In the genomic region with DNA sequence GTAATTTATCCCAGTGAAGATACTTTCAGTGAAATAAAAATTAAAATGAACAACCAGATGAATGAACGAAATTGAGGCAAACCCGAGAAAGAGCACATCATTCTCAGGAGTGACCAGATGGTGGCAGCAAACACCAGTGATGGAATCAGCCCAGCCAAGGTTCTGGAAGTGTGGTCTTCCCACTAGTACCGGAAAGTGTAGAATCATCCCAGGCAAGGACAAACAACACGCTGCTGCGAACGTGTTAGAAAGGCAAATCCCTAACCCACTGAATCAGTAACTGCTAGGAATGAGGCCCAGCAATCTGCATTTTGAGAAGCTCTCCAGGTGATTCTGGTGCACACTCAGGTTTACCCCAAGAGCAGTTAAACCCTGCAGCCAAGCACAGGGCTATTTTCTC, we compare ENCODE assay signal across 8 cellular contexts. TPM values are rescaled to one million over a fixed set of nuclear protein-coding genes. Genes with fewer than 3 reads are reported as not detected.
DNase-seq lines count a peak whose midpoint lies in the region; ATAC-seq and TF ChIP-seq lines count a peak whose summit lies in the region.

No MANE protein-coding gene starts in this region.

- POLR2A ChIA-PET in OCI-LY7 (lab: Charles Lee) = interaction anchor here (0.5 kb wide), 1 partner anchor 195 kb away, joined by 3 read pairs; no protein-coding TSS in a partner anchor

- H3K27ac ChIP-seq in OCI-LY7 (ENCODE audit: low read depth, low read length, poor library complexity, severe bottlenecking) (no peak overlapping the region), lower lobe of right lung (no peak overlapping the region)

- H3K36me3 ChIP-seq in OCI-LY7 (ENCODE audit: insufficient read depth, low read length) (no peaks in the 10 kb centered on the region), lower lobe of right lung (no peaks in the 10 kb centered on the region)

- BruUV-seq in OCI-LY7 (replicated peaks; lab: Mats Ljungman, UMichigan) = no TSS peak

- peak; percentile 26 for DNase-seq in NCI-H1105 treated with DMSO at 0.1 percent for 48 hours (lab: John Stamatoyannopoulos, UW)
- no peak for DNase-seq in NCI-H1105 (lab: John Stamatoyannopoulos, UW)
- peak; percentile 41 for DNase-seq in OCI-LY7 (ENCODE audit: low spot score)
- DNase-seq in dedifferentiated amniotic fluid mesenchymal stem cell (ENCODE audit: extremely low spot score) = peak; percentile 64
- DNase-seq in lower lobe of right lung = no peak

- peak; percentile 47 for ATAC-seq in HG02885 (IDR thresholded peaks at IDR 0.05; ENCODE audit: poor library complexity, unreplicated experiment)
- ATAC-seq in lower lobe of right lung = peak; percentile 51 to 61
- no peak for ATAC-seq in activated CD4-positive, CD25-positive, alpha-beta regulatory T cell treated with anti-CD3 and anti-CD28 coated beads, Interleukin-2, amount 50 U/mL, for 24 hours
- ATAC-seq in GM21390 (IDR thresholded peaks at IDR 0.05; ENCODE audit: unreplicated experiment) = no peak

- H3K9me3 ChIP-seq in OCI-LY7 (ENCODE audit: low read length) (no peaks in the 10 kb centered on the region), lower lobe of right lung (no peaks in the 10 kb centered on the region)

- no peaks in the 10 kb centered on the region for H3K79me2 ChIP-seq in OCI-LY7 (ENCODE audit: insufficient read depth, low read depth, low read length)

- H3K4me3 ChIP-seq in OCI-LY7 (ENCODE audit: low read depth, low read length, poor library complexity, severe bottlenecking) (no peak overlapping the region), lower lobe of right lung (no peak overlapping the region)

- peaks cover 13% of the 10 kb centered on the region for H3K27me3 ChIP-seq in lower lobe of right lung (ENCODE audit: low read depth)

- H3K4me1 ChIP-seq in OCI-LY7 (ENCODE audit: insufficient read depth, low read length, poor library complexity, severe bottlenecking) = no peaks in the 10 kb centered on the region
- H3K4me1 ChIP-seq in lower lobe of right lung = no peaks in the 10 kb centered on the region

- CTCF ChIA-PET in OCI-LY7 (lab: Charles Lee; ENCODE audit: unreplicated experiment) = no interaction called here

- H2AFZ ChIP-seq in OCI-LY7 (ENCODE audit: low read length) = no peak overlapping the region

- H3K9me2 ChIP-seq in OCI-LY7 (ENCODE audit: insufficient read depth, low read length) = no peaks in the 10 kb centered on the region

- intact Hi-C loops in OCI-LY7 (cut with micrococcal nuclease; ENCODE audit: unreplicated experiment) = loop anchor here (2.0 kb wide), 1 partner anchor 630 kb away; no protein-coding TSS in a partner anchor
- intact Hi-C loops in lower lobe of right lung (cut with DNase I) = no loop called here

- peak; percentile 93 for TF ChIP-seq CTCF in OCI-LY7 (conservative IDR thresholded peaks at IDR 0.05; ENCODE audit: low read length)
- TF ChIP-seq CTCF in lower lobe of right lung (IDR thresholded peaks at IDR 0.05) = peak; percentile 75

- H4K20me1 ChIP-seq in OCI-LY7 (ENCODE audit: insufficient read depth, low read length) = no peaks in the 10 kb centered on the region

- no peak overlapping the region for H3K4me2 ChIP-seq in OCI-LY7 (ENCODE audit: low read length)

RNA-seq across cellular contexts. Expression of gene SLC18A3, which starts 15.5 kb away (rescaled TPM):
- total RNA-seq in OCI-LY7 (2014; rRNA removed; shearing (Covaris generic)) = not detected in 2 replicates
- not detected in 2 replicates for total RNA-seq in OCI-LY7 (2022)
- not detected for total RNA-seq in lower lobe of right lung

RNA-seq across cellular contexts. Expression of gene CHAT, which starts 19.2 kb away (rescaled TPM):
- not detected in 2 replicates for total RNA-seq in OCI-LY7 (2014; rRNA removed; shearing (Covaris generic))
- total RNA-seq in OCI-LY7 (2022) = not detected in 2 replicates
- total RNA-seq in lower lobe of right lung = not detected

RNA-seq across cellular contexts. Expression of gene ERCC6, which starts 55.7 kb away (rescaled TPM):
- 7.8 and 8.8 TPM in 2 replicates for total RNA-seq in OCI-LY7 (2014; rRNA removed; shearing (Covaris generic))
- total RNA-seq in OCI-LY7 (2022) = 21.9 and 25.7 TPM in 2 replicates
- 23.5 TPM for total RNA-seq in lower lobe of right lung

Comparison
In these comparisons a context has a peak if more than half of its experiments do, and no peak if none do; other contexts are left out.
1. DNase-seq: peak in NCI-H1105 treated with DMSO at 0.1 percent for 48 hours (single experiment), OCI-LY7 (single experiment) and dedifferentiated amniotic fluid mesenchymal stem cell (single experiment); none in NCI-H1105 (single experiment) and lower lobe of right lung (single experiment).
2. ATAC-seq: peak in HG02885 (single experiment) and lower lobe of right lung (2 of 2); none in activated CD4-positive, CD25-positive, alpha-beta regulatory T cell treated with anti-CD3 and anti-CD28 coated beads, Interleukin-2, amount 50 U/mL, for 24 hours (0 of 2) and GM21390 (single experiment).